21 cellular contexts compared by ENCODE assay signal in genomic region chr7:158309844-158310763, GRCh38.
"Had no signal": no experiment of that assay in that cellular context is flagged by ENCODE, and none has a peak within 500 bp of the region (broad histone marks: within the 10 kb centered on the region; RNA-seq: fewer than 3 reads in every experiment).

No MANE protein-coding gene starts in this region.

- H3K36me3 ChIP-seq: prostate gland, right lobe of liver, suprapubic skin, thyroid gland had no signal

- H3K36me3 Mint-ChIP-seq: stimulated activated effector memory CD8-positive, alpha-beta T cell treated with anti-CD3 and anti-CD28 coated beads, Interleukin-12 subunit alpha, Interleukin-12 subunit beta, amount 100 ng/mL, for 72 hours had no signal

- H3K9ac ChIP-seq: parathyroid adenoma had no signal

- H3K79me2 ChIP-seq: parathyroid adenoma had no signal

- H3K4me1 Mint-ChIP-seq: naive thymus-derived CD8-positive, alpha-beta T cell; neural crest cell; stimulated activated effector memory CD8-positive, alpha-beta T cell treated with anti-CD3 and anti-CD28 coated beads, Interleukin-12 subunit alpha, Interleukin-12 subunit beta, amount 100 ng/mL, for 72 hours had no signal

- DNase-seq: effector memory CD8-positive, alpha-beta T cell; foreskin keratinocyte; immature natural killer cell; kidney; left cardiac atrium; left ventricle myocardium superior; mesendoderm; naive thymus-derived CD8-positive, alpha-beta T cell; occipital lobe; right lobe of liver; stimulated activated CD4-positive, alpha-beta T cell treated with anti-CD3 and anti-CD28 coated beads, Interleukin-4, amount 100 ng/mL, for 1 hour; stimulated activated CD8-positive, alpha-beta memory T cell treated with anti-CD3 and anti-CD28 coated beads, Interleukin-4, amount 100 ng/mL, for 48 hours; stimulated activated naive CD8-positive, alpha-beta T cell treated with anti-CD3 and anti-CD28 coated beads, Interleukin-15, Interleukin-2, amounts not matched to agents 100 U/mL and 50 U/mL, for 24 hours; thyroid gland had no signal

- H3K27ac ChIP-seq: epithelial cell of prostate, foreskin keratinocyte, parathyroid adenoma, prostate gland, right lobe of liver, suprapubic skin, thyroid gland had no signal

- H3K4me1 ChIP-seq: foreskin keratinocyte, parathyroid adenoma, prostate gland, right lobe of liver, suprapubic skin, thyroid gland had no signal

- H3K4me3 ChIP-seq: prostate gland, right lobe of liver, suprapubic skin, thyroid gland had no signal

- H3K27me3 ChIP-seq: foreskin keratinocyte, right lobe of liver, suprapubic skin, thyroid gland had no signal

- H3K9me3 ChIP-seq: prostate gland, right lobe of liver, thyroid gland had no signal

- ATAC-seq: effector memory CD8-positive, alpha-beta T cell; foreskin keratinocyte; left cardiac atrium; left ventricle myocardium superior; naive thymus-derived CD8-positive, alpha-beta T cell; right lobe of liver; stimulated activated effector memory CD8-positive, alpha-beta T cell treated with anti-CD3 and anti-CD28 coated beads, Interleukin-12 subunit alpha, Interleukin-12 subunit beta, amount 100 ng/mL, for 72 hours; stimulated activated naive CD8-positive, alpha-beta T cell treated with anti-CD3 and anti-CD28 coated beads, Interleukin-15, Interleukin-2, amounts not matched to agents 100 U/mL and 50 U/mL, for 24 hours had no signal

- H2AFZ ChIP-seq: parathyroid adenoma had no signal

- H3K4me3 Mint-ChIP-seq: effector memory CD8-positive, alpha-beta T cell; immature natural killer cell; naive thymus-derived CD8-positive, alpha-beta T cell; neural crest cell; stimulated activated effector memory CD8-positive, alpha-beta T cell treated with anti-CD3 and anti-CD28 coated beads, Interleukin-12 subunit alpha, Interleukin-12 subunit beta, amount 100 ng/mL, for 72 hours; type B pancreatic cell had no signal

- H3K27ac Mint-ChIP-seq: effector memory CD8-positive, alpha-beta T cell; immature natural killer cell; naive thymus-derived CD8-positive, alpha-beta T cell; stimulated activated effector memory CD8-positive, alpha-beta T cell treated with anti-CD3 and anti-CD28 coated beads, Interleukin-12 subunit alpha, Interleukin-12 subunit beta, amount 100 ng/mL, for 72 hours; type B pancreatic cell had no signal

- H3K27me3 Mint-ChIP-seq: type B pancreatic cell had no signal
